Comparison of ENCODE assay signal across 11 cellular contexts in genomic region chr12:26120561-26121274, GRCh38. TPM values are rescaled to one million over a fixed set of nuclear protein-coding genes. Genes with fewer than 3 reads are reported as not detected.
DNase-seq lines count a peak whose midpoint lies in the region; ATAC-seq and TF ChIP-seq lines count a peak whose summit lies in the region.
"Had no signal": no experiment of that assay in that cellular context is flagged by ENCODE, and none has a peak within 500 bp of the region (broad histone marks: within the 10 kb centered on the region; RNA-seq: fewer than 3 reads in every experiment).

No MANE protein-coding gene starts in this region.

- H3K4me3 Mint-ChIP-seq in activated naive CD8-positive, alpha-beta T cell, result peak overlapping the region; percentile 72
- no peak overlapping the region for H3K4me3 Mint-ChIP-seq in activated naive CD8-positive, alpha-beta T cell treated with anti-CD3 and anti-CD28 coated beads for 36 hours
- no peak overlapping the region for H3K4me3 Mint-ChIP-seq in activated naive CD4-positive, alpha-beta T cell treated with anti-CD3 and anti-CD28 coated beads, Interleukin-2, amount 10 ng/mL, durations not matched to agents 7 days and 5 days

- TF ChIP-seq CTCF in tibial artery (IDR thresholded peaks at IDR 0.05), result no peak

- peaks cover 31% of the 10 kb centered on the region for H3K4me1 Mint-ChIP-seq in activated naive CD8-positive, alpha-beta T cell (ENCODE audit: low read depth)
- H3K4me1 Mint-ChIP-seq in activated naive CD8-positive, alpha-beta T cell treated with anti-CD3 and anti-CD28 coated beads for 36 hours, result peaks cover 25% of the 10 kb centered on the region
- peaks cover 30% of the 10 kb centered on the region for H3K4me1 Mint-ChIP-seq in activated naive CD4-positive, alpha-beta T cell treated with anti-CD3 and anti-CD28 coated beads, Interleukin-2, amount 10 ng/mL, durations not matched to agents 7 days and 5 days

- H3K36me3 ChIP-seq in muscle layer of duodenum (ENCODE audit: control insufficient read depth in 1 of 2, insufficient read depth in 2 of 2, low read length in 2 of 2) (no peaks in the 10 kb centered on the region), tibial artery (no peaks in the 10 kb centered on the region)

- no peak overlapping the region for H3K27ac Mint-ChIP-seq in activated naive CD8-positive, alpha-beta T cell
- H3K27ac Mint-ChIP-seq in activated naive CD8-positive, alpha-beta T cell treated with anti-CD3 and anti-CD28 coated beads for 36 hours, result no peak overlapping the region
- H3K27ac Mint-ChIP-seq in activated naive CD4-positive, alpha-beta T cell treated with anti-CD3 and anti-CD28 coated beads, Interleukin-2, amount 10 ng/mL, durations not matched to agents 7 days and 5 days, result no peak overlapping the region
- H3K27ac Mint-ChIP-seq: activated CD4-positive, alpha-beta memory T cell treated with anti-CD3 and anti-CD28 coated beads for 36 hours had no signal

- intact Hi-C loops in tibial artery (cut with DNase I; ENCODE audit: low total_unique reads), result loop anchor here (5.0 to 10.0 kb wide), 2 partner anchors 152 to 166 kb away; partner anchors contain the start of gene RASSF8

- CTCF ChIA-PET in activated naive CD4-positive, alpha-beta T cell treated with anti-CD3 and anti-CD28 coated beads, Interleukin-2, amount 10 ng/mL, durations not matched to agents 7 days and 5 days (lab: Charles Lee), result interaction anchor here (1.9 to 2.9 kb wide), 3 partner anchors 493 to 531 kb away, joined by 8 to 18 read pairs (median 9); no protein-coding TSS in a partner anchor

- H3K27me3 ChIP-seq in muscle layer of duodenum (ENCODE audit: low read depth, low read length) (peaks cover 16% of the 10 kb centered on the region), tibial artery (no peaks in the 10 kb centered on the region)

- ATAC-seq in HG03460 (IDR thresholded peaks at IDR 0.05; ENCODE audit: unreplicated experiment), result no peak
- no peak for ATAC-seq in GM19463 (IDR thresholded peaks at IDR 0.05; ENCODE audit: unreplicated experiment)

- H3K27me3 Mint-ChIP-seq in activated naive CD8-positive, alpha-beta T cell, result peaks cover 58% of the 10 kb centered on the region
- peaks cover 75% of the 10 kb centered on the region for H3K27me3 Mint-ChIP-seq in activated naive CD8-positive, alpha-beta T cell treated with anti-CD3 and anti-CD28 coated beads for 36 hours
- H3K27me3 Mint-ChIP-seq in activated naive CD4-positive, alpha-beta T cell treated with anti-CD3 and anti-CD28 coated beads, Interleukin-2, amount 10 ng/mL, durations not matched to agents 7 days and 5 days, result peaks cover 80% of the 10 kb centered on the region

- H3K4me3 ChIP-seq in muscle layer of duodenum (ENCODE audit: low read depth in 1 of 2, low read length in 2 of 2) (no peak overlapping the region), tibial artery (peak overlapping the region in 1 of 2 donors; percentile 68)

- H3K36me3 Mint-ChIP-seq in activated naive CD8-positive, alpha-beta T cell, result no peaks in the 10 kb centered on the region
- H3K36me3 Mint-ChIP-seq in activated naive CD8-positive, alpha-beta T cell treated with anti-CD3 and anti-CD28 coated beads for 36 hours, result no peaks in the 10 kb centered on the region
- peaks cover 1% of the 10 kb centered on the region for H3K36me3 Mint-ChIP-seq in activated naive CD4-positive, alpha-beta T cell treated with anti-CD3 and anti-CD28 coated beads, Interleukin-2, amount 10 ng/mL, durations not matched to agents 7 days and 5 days
- H3K36me3 Mint-ChIP-seq: activated CD4-positive, alpha-beta memory T cell treated with anti-CD3 and anti-CD28 coated beads for 36 hours had no signal

- DNase-seq in activated naive CD8-positive, alpha-beta T cell treated with anti-CD3 and anti-CD28 coated beads for 36 hours, result no peak
- DNase-seq in tibial artery, result no peak
- DNase-seq in activated naive CD4-positive, alpha-beta T cell treated with anti-CD3 and anti-CD28 coated beads, Interleukin-2, amount 10 ng/mL, durations not matched to agents 7 days and 5 days, result no peak
- DNase-seq: activated CD4-positive, alpha-beta memory T cell treated with anti-CD3 and anti-CD28 coated beads for 36 hours; DMS 273 treated with DMSO at 0.1 percent for 48 hours had no signal

- H3K9me3 Mint-ChIP-seq in activated naive CD8-positive, alpha-beta T cell (ENCODE audit: low read depth), result no peaks in the 10 kb centered on the region
- H3K9me3 Mint-ChIP-seq in activated naive CD8-positive, alpha-beta T cell treated with anti-CD3 and anti-CD28 coated beads for 36 hours, result no peaks in the 10 kb centered on the region
- H3K9me3 Mint-ChIP-seq in activated naive CD4-positive, alpha-beta T cell treated with anti-CD3 and anti-CD28 coated beads, Interleukin-2, amount 10 ng/mL, durations not matched to agents 7 days and 5 days, result no peaks in the 10 kb centered on the region
- H3K9me3 Mint-ChIP-seq: activated CD4-positive, alpha-beta memory T cell treated with anti-CD3 and anti-CD28 coated beads for 36 hours had no signal

- peak overlapping the region; percentile 96 for H3K27ac ChIP-seq in cingulate gyrus (ENCODE audit: low read depth, low read length)
- H3K27ac ChIP-seq in muscle layer of duodenum (ENCODE audit: low read length), result peak overlapping the region; percentile 74
- H3K27ac ChIP-seq in tibial artery, result peak overlapping the region; percentile 96 to 99
- H3K27ac ChIP-seq: parathyroid adenoma had no signal

- H3K4me1 ChIP-seq in muscle layer of duodenum (ENCODE audit: control insufficient read depth in 1 of 2, insufficient read depth in 2 of 2, low read length in 2 of 2) (peaks cover 8 to 15% of the 10 kb centered on the region in 2 donors), tibial artery (peaks cover 0 to 50% (median 14%) of the 10 kb centered on the region in 4 donors)

- H3K9me3 ChIP-seq in muscle layer of duodenum (ENCODE audit: control insufficient read depth in 1 of 2, low read length in 2 of 2) (no peaks in the 10 kb centered on the region), tibial artery (no peaks in the 10 kb centered on the region)

RNA-seq across cellular contexts. Expression of gene BHLHE41, which starts 4.1 kb away (rescaled TPM):
- not detected for total RNA-seq in activated naive CD8-positive, alpha-beta T cell treated with anti-CD3 and anti-CD28 coated beads for 36 hours
- total RNA-seq: activated CD4-positive, alpha-beta memory T cell treated with anti-CD3 and anti-CD28 coated beads for 36 hours had no signal
